Comparison of ENCODE assay signal across 8 cellular contexts in the genomic region with DNA sequence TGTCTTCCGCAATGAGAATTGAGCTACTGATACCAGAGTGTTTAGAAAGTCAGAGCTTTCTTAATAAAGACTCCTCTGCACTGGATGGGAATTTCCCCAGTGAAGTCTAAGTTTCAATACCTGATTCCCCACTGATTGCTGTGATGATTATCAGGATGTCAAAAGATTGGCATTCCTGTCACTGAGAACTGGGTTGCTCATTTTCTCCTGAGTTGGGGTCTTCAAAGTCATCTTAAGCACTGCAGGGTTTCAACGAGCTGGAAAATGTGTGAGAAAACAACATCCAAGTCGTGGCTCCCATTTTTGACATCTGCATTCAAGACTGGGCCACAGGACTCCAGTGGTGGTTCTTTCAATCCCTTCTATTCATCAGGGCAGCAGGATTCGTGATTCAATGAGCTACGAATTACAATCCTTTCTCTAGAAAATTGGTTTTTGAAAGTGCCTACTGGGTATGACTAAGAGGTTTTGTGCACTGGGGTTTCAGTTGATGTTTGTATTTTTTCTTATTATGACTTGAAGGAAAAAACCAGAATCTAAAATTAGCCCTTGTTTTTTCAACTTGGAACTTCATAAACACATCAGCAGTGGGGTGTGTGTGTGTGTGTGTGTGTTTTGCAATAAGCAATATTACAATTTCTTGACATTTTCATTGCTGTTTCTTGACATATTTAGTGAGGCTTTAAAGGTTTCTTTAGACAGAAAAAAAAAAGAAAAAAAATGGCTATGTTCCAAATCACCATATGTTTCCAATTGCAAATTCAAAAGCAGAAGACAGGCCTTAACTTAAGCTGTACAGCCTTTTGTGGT.
DNase-seq lines count a peak whose midpoint lies in the region; ATAC-seq and TF ChIP-seq lines count a peak whose summit lies in the region.

No MANE protein-coding gene starts in this region.

- H3K36me3 ChIP-seq in thyroid gland, result no peaks in the 10 kb centered on the region

- DNase-seq in GM04503 (ENCODE audit: low read depth) (peak; percentile 81), coronary artery (ENCODE audit: low spot score) (no peak), thyroid gland (peak; percentile 8 to 24), posterior vena cava (ENCODE audit: low spot score) (no peak), OCI-M2 (lab: John Stamatoyannopoulos, UW; ENCODE audit: unreplicated experiment) (no peak), NCI-H1417 (lab: John Stamatoyannopoulos, UW) (no peak)

- TF ChIP-seq CTCF in coronary artery (IDR thresholded peaks at IDR 0.05) (no peak), thyroid gland (IDR thresholded peaks at IDR 0.05) (no peak)

- H3K27ac ChIP-seq in coronary artery, result peak overlapping the region; percentile 60 to 75
- peak overlapping the region; percentile 66 to 86 (median 79) for H3K27ac ChIP-seq in thyroid gland

- no peaks in the 10 kb centered on the region for H3K9me3 ChIP-seq in thyroid gland

- intact Hi-C loops in thyroid gland (cut with DNase I), result no loop called here
- intact Hi-C loops in posterior vena cava (cut with DNase I), result no loop called here

- 43 to 48% methylated on average over 5 of the region's 5 CpGs for WGBS in thyroid gland, 2 donors

- H3K27me3 ChIP-seq in thyroid gland, result no peaks in the 10 kb centered on the region

- H3K4me3 ChIP-seq in coronary artery (no peak overlapping the region), thyroid gland (replicated peaks in 1 of 3) (no peak overlapping the region)

- H3K4me1 ChIP-seq in thyroid gland, result peaks cover 27 to 32% of the 10 kb centered on the region in 2 donors

- peak in 1 of 2 donors; percentile 28 for TF ChIP-seq POLR2A in thyroid gland (IDR thresholded peaks at IDR 0.05)

- ATAC-seq in GM21360 (IDR thresholded peaks at IDR 0.05; ENCODE audit: unreplicated experiment) (peak; percentile 80), HG03520 (IDR thresholded peaks at IDR 0.05; ENCODE audit: unreplicated experiment) (peak; percentile 86)

Comparison
In these comparisons a context has a peak if more than half of its experiments do, and no peak if none do; other contexts are left out.
1. DNase-seq: peak in GM04503 (single experiment) and thyroid gland (2 of 2); none in coronary artery (single experiment), posterior vena cava (single experiment), OCI-M2 (single experiment) and NCI-H1417 (0 of 3).